ENCODE assay signal across 32 cellular contexts in the genomic region with DNA sequence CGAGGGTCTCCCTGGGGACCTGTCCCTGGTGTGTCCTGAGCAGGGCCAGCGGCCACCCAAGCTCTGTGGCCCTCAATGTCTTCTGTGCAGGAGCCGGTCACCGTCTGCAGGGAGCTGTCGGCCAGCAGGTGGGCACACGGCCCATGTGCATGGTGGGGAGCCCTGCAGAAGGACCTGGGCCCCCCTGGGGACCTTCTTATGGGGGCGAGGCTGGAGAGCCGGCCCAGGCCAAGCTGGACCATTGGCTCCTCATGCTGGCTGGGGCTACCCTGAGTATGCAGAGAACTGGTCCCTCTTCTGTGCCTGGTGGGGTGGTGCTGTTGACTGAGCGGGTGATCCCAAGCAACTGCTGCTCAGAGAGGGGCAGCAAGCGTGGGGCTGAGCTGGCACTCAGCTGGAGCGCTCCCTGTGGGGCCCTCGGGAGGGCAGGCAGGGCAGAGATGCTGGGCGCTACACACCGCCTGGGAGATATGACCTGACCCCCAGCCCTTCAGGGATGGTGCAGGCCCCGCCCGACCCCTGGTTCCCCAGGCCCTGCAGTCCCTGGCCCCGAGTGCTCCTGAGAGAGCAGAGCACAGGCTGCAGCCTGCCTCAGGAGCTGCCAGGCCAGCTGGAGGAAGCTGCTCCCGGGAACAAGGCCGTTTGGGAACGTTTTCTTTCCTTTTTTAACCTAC. TPM values are rescaled to one million over a fixed set of nuclear protein-coding genes. Genes with fewer than 3 reads are reported as not detected.
DNase-seq lines count a peak whose midpoint lies in the region; ATAC-seq and TF ChIP-seq lines count a peak whose summit lies in the region.
"Had no signal": no experiment of that assay in that cellular context is flagged by ENCODE, and none has a peak within 500 bp of the region (broad histone marks: within the 10 kb centered on the region; RNA-seq: fewer than 3 reads in every experiment).

No MANE protein-coding gene starts in this region.

- no peak overlapping the region for H3K9ac ChIP-seq in neuronal stem cell (ENCODE audit: low read depth, low read length, poor library complexity)

- no peak for TF ChIP-seq CTCF in left ventricle myocardium inferior (IDR thresholded peaks at IDR 0.05; ENCODE audit: borderline replicate concordance)
- TF ChIP-seq CTCF in dorsolateral prefrontal cortex (IDR thresholded peaks at IDR 0.05 in 54 of 56, conservative IDR thresholded peaks at IDR 0.05 in 2 of 56; ENCODE audit: low read depth in 1 of 56, partially characterized antibody in 56 of 56): no peak
- TF ChIP-seq CTCF in natural killer cell (IDR thresholded peaks at IDR 0.05): no peak

- H3K4ac ChIP-seq in neuronal stem cell (ENCODE audit: low read length): no peak overlapping the region

- H3K4me1 ChIP-seq in left ventricle myocardium inferior (no peaks in the 10 kb centered on the region), neuronal stem cell (ENCODE audit: control insufficient read depth in 2 of 2, insufficient read depth in 1 of 2, low read depth in 1 of 2, low read length in 2 of 2) (peaks cover 13 to 55% of the 10 kb centered on the region in 2 donors)
- H3K4me1 ChIP-seq: esophagus squamous epithelium, foreskin keratinocyte had no signal

- intact Hi-C loops in Right ventricle myocardium inferior (cut with DNase I): no loop called here
- intact Hi-C loops in left ventricle myocardium inferior (cut with micrococcal nuclease): no loop called here
- intact Hi-C loops in dorsolateral prefrontal cortex (cut with DNase I): no loop called here
- intact Hi-C loops in natural killer cell (cut with micrococcal nuclease): no loop called here

- no peak for ATAC-seq in Right ventricle myocardium inferior
- no peak for ATAC-seq in natural killer cell
- ATAC-seq: foreskin keratinocyte, heart left ventricle, mucosa of descending colon, Panc1 had no signal

- no peaks in the 10 kb centered on the region for H3K27me3 Mint-ChIP-seq in natural killer cell (ENCODE audit: low read depth in 2 of 2)
- H3K27me3 Mint-ChIP-seq: activated CD4-positive, alpha-beta memory T cell treated with anti-CD3 and anti-CD28 coated beads for 36 hours; activated naive CD4-positive, alpha-beta T cell treated with anti-CD3 and anti-CD28 coated beads, Interleukin-2, amount 50 U/mL, for 24 hours; natural killer cell treated with Interleukin-12 subunit alpha and Interleukin-12 subunit beta and Interleukin-15 and Interleukin-18, amount 100 ng/mL, for 72 hours had no signal

- no peak overlapping the region for H3K4me2 ChIP-seq in neuronal stem cell (ENCODE audit: insufficient read depth, low read length, poor library complexity, severe bottlenecking)

- peak overlapping the region; percentile 24 for H2BK5ac ChIP-seq in neuronal stem cell (ENCODE audit: low read length)

- peak; percentile 41 for DNase-seq in Right ventricle myocardium inferior (ENCODE audit: missing footprints)
- no peak for DNase-seq in left ventricle myocardium inferior
- peak in 2 of 10 donors; percentile 53 to 70 for DNase-seq in dorsolateral prefrontal cortex
- DNase-seq in neuronal stem cell (ENCODE audit: low spot score): no peak
- no peak for DNase-seq in natural killer cell
- no peak for DNase-seq in COR-L47 (lab: John Stamatoyannopoulos, UW)
- no peak for DNase-seq in cortex of kidney (lab: John Stamatoyannopoulos, UW)
- DNase-seq: ACHN; activated CD4-positive, alpha-beta memory T cell treated with anti-CD3 and anti-CD28 coated beads for 36 hours; activated CD4-positive, alpha-beta T cell treated with anti-CD3 and anti-CD28 coated beads for 1 hour; amygdala; esophagus squamous epithelium; foreskin keratinocyte; Karpas-422; kidney glomerular epithelial cell; NCI-H1417 treated with DMSO at 0.1 percent for 48 hours; NCI-H2029 treated with DMSO at 0.1 percent for 48 hours; NCI-H2227 treated with DMSO at 0.1 percent for 48 hours; NCI-H526; SHP77 treated with DMSO at 0.1 percent for 48 hours; small intestine; stimulated activated naive CD4-positive, alpha-beta T cell treated with Interleukin-2 at 50 U/mL for 16 hours; testis had no signal

- no peak overlapping the region for H3K27ac Mint-ChIP-seq in natural killer cell
- H3K27ac Mint-ChIP-seq: activated CD4-positive, alpha-beta memory T cell treated with anti-CD3 and anti-CD28 coated beads for 36 hours; activated naive CD4-positive, alpha-beta T cell treated with anti-CD3 and anti-CD28 coated beads, Interleukin-2, amount 50 U/mL, for 24 hours; natural killer cell treated with Interleukin-12 subunit alpha and Interleukin-12 subunit beta and Interleukin-15 and Interleukin-18, amount 100 ng/mL, for 72 hours; T-helper 2 cell treated with Interferon-gamma antibody and Interleukin-4, amounts not matched to agents 5 μg/mL and 100 μg/mL, for 36 hours had no signal

- no peaks in the 10 kb centered on the region for H3K4me1 Mint-ChIP-seq in natural killer cell
- H3K4me1 Mint-ChIP-seq: activated naive CD4-positive, alpha-beta T cell treated with anti-CD3 and anti-CD28 coated beads, Interleukin-2, amount 50 U/mL, for 24 hours had no signal

- H3K4me3 Mint-ChIP-seq in natural killer cell: no peak overlapping the region
- H3K4me3 Mint-ChIP-seq: activated CD4-positive, alpha-beta memory T cell treated with anti-CD3 and anti-CD28 coated beads for 36 hours; activated naive CD4-positive, alpha-beta T cell treated with anti-CD3 and anti-CD28 coated beads, Interleukin-2, amount 50 U/mL, for 24 hours; natural killer cell treated with Interleukin-12 subunit alpha and Interleukin-12 subunit beta and Interleukin-15 and Interleukin-18, amount 100 ng/mL, for 72 hours; T-helper 2 cell treated with Interferon-gamma antibody and Interleukin-4, amounts not matched to agents 5 μg/mL and 100 μg/mL, for 36 hours had no signal

- peaks cover 2% of the 10 kb centered on the region for H3K79me1 ChIP-seq in neuronal stem cell (ENCODE audit: low read depth, low read length)

- H3K4me3 ChIP-seq in left ventricle myocardium inferior: no peak overlapping the region
- H3K4me3 ChIP-seq in dorsolateral prefrontal cortex: no peak overlapping the region
- H3K4me3 ChIP-seq in neuronal stem cell (ENCODE audit: low read length in 2 of 2): no peak overlapping the region
- H3K4me3 ChIP-seq: esophagus squamous epithelium, GM12878, HAP-1, heart left ventricle, mucosa of descending colon, ovary, testis had no signal

- H2AK5ac ChIP-seq in neuronal stem cell (ENCODE audit: low read depth, low read length): no peak overlapping the region

- peak overlapping the region; percentile 44 for H3K18ac ChIP-seq in neuronal stem cell (ENCODE audit: low read length)

- no peak overlapping the region for H3K14ac ChIP-seq in neuronal stem cell (ENCODE audit: low read length)

- no peak overlapping the region for H2BK12ac ChIP-seq in neuronal stem cell (ENCODE audit: low read length)

- peak overlapping the region; percentile 31 for H3K23ac ChIP-seq in neuronal stem cell (ENCODE audit: low read depth, low read length, poor library complexity)

- peak overlapping the region; percentile 38 for H2AFZ ChIP-seq in neuronal stem cell (ENCODE audit: low read length)

- H3K36me3 ChIP-seq in left ventricle myocardium inferior (no peaks in the 10 kb centered on the region), neuronal stem cell (replicated peaks in 1 of 2; ENCODE audit: control insufficient read depth in 2 of 2, insufficient read depth in 2 of 2, low read length in 2 of 2) (no peaks in the 10 kb centered on the region)
- H3K36me3 ChIP-seq: esophagus squamous epithelium, HAP-1, heart left ventricle, ovary had no signal

- H4K91ac ChIP-seq in neuronal stem cell (ENCODE audit: low read depth, low read length, poor library complexity): no peak overlapping the region

- H2BK120ac ChIP-seq in neuronal stem cell (ENCODE audit: low read depth, low read length): no peak overlapping the region

- H3K9me3 ChIP-seq in left ventricle myocardium inferior (replicated peaks) (no peaks in the 10 kb centered on the region), neuronal stem cell (replicated peaks in 1 of 2; ENCODE audit: control insufficient read depth in 2 of 2, insufficient read depth in 1 of 2, low read depth in 1 of 2, low read length in 2 of 2) (no peaks in the 10 kb centered on the region)
- H3K9me3 ChIP-seq: esophagus squamous epithelium, HAP-1, heart left ventricle, mucosa of descending colon, ovary, testis had no signal

- H3K27me3 ChIP-seq in left ventricle myocardium inferior (ENCODE audit: low read depth) (peaks cover 24% of the 10 kb centered on the region), dorsolateral prefrontal cortex (no peaks in the 10 kb centered on the region), neuronal stem cell (ENCODE audit: control insufficient read depth in 3 of 3, insufficient read depth in 3 of 3, low read depth in 1 of 3, low read length in 3 of 3) (no peaks in the 10 kb centered on the region)
- H3K27me3 ChIP-seq: ovary, testis had no signal

- H3K9me3 Mint-ChIP-seq in natural killer cell: no peaks in the 10 kb centered on the region
- H3K9me3 Mint-ChIP-seq: activated CD4-positive, alpha-beta memory T cell treated with anti-CD3 and anti-CD28 coated beads for 36 hours; activated naive CD4-positive, alpha-beta T cell treated with anti-CD3 and anti-CD28 coated beads, Interleukin-2, amount 50 U/mL, for 24 hours; natural killer cell treated with Interleukin-12 subunit alpha and Interleukin-12 subunit beta and Interleukin-15 and Interleukin-18, amount 100 ng/mL, for 72 hours; T-helper 2 cell treated with Interferon-gamma antibody and Interleukin-4, amounts not matched to agents 5 μg/mL and 100 μg/mL, for 36 hours had no signal

- H2BK15ac ChIP-seq in neuronal stem cell (ENCODE audit: low read length): peak overlapping the region; percentile 43

- no peak overlapping the region for H4K8ac ChIP-seq in neuronal stem cell (ENCODE audit: low read depth, low read length)

- no CpG with 5 or more reads among the region's 20 CpGs for WGBS in neuronal stem cell (ENCODE audit: extremely low coverage in 2 of 2, insufficient read length in 2 of 2, insufficient replicate concordance in 1 of 2), 2 donors

- no peaks in the 10 kb centered on the region for H3K36me3 Mint-ChIP-seq in natural killer cell
- H3K36me3 Mint-ChIP-seq: activated CD4-positive, alpha-beta memory T cell treated with anti-CD3 and anti-CD28 coated beads for 36 hours; activated naive CD4-positive, alpha-beta T cell treated with anti-CD3 and anti-CD28 coated beads, Interleukin-2, amount 50 U/mL, for 24 hours; natural killer cell treated with Interleukin-12 subunit alpha and Interleukin-12 subunit beta and Interleukin-15 and Interleukin-18, amount 100 ng/mL, for 72 hours had no signal

- H3K27ac ChIP-seq in left ventricle myocardium inferior (replicated peaks) (no peak overlapping the region), dorsolateral prefrontal cortex (peak overlapping the region in 55 of 59 donors; percentile 1 to 89 (median 67)), neuronal stem cell (replicated peaks; ENCODE audit: low read length) (no peak overlapping the region)
- H3K27ac ChIP-seq: esophagus squamous epithelium, foreskin keratinocyte, heart left ventricle, ovary, testis had no signal

RNA-seq across cellular contexts. Expression of gene NAT8L, which starts 14.8 kb away (rescaled TPM):
- 1.1 TPM for total RNA-seq in Right ventricle myocardium inferior
- total RNA-seq in left ventricle myocardium inferior: 0.52 TPM
- 100 to 1,000 TPM in 119 of 120 experiments, 10 to 100 TPM in 1; 89.4 to 267 (median 170) TPM for total RNA-seq in dorsolateral prefrontal cortex
- polyA plus RNA-seq in neuronal stem cell (2013, experiment 1 of 2): 5.1 TPM
- 5.2 TPM for polyA plus RNA-seq in neuronal stem cell (2013, experiment 2 of 2)
- not detected for total RNA-seq in natural killer cell
- total RNA-seq: foreskin keratinocyte had no signal

Comparison
In these comparisons a context has a peak if more than half of its experiments do, and no peak if none do; other contexts are left out.
1. H3K27ac ChIP-seq: peak in dorsolateral prefrontal cortex (55 of 59); none in left ventricle myocardium inferior (single experiment) and neuronal stem cell (single experiment).
2. RNA of gene NAT8L, which starts 14.8 kb away (total RNA-seq): 89.4 to 267 TPM in dorsolateral prefrontal cortex; 1.1 TPM in Right ventricle myocardium inferior (single experiment), 0.52 TPM in left ventricle myocardium inferior (single experiment) and not detected in natural killer cell; every median in the first group is over 10 times any median in the second.